24 cellular contexts compared by ENCODE assay signal in the genomic region with DNA sequence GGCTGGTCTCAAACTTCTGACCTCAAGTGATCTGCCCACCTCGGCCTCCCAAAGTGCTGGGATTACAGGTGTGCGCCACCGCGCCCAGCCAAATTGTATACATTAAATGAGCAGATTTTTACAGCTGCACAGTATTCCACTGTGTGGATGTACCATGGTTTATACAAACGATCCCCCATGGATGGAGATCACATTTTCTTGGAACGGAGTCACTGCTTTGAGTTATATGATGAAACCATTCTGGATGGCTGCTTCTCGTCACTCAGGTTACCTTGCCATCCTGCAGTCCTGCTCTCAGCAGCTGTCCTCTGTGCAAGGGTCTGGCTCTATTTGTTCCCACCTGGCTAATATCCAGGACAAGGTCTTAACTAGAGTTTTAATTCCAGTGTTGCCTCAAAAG. TPM values are rescaled to one million over a fixed set of nuclear protein-coding genes. Genes with fewer than 3 reads are reported as not detected.
DNase-seq lines count a peak whose midpoint lies in the region; FAIRE-seq and TF ChIP-seq lines count a peak whose summit lies in the region.
"Had no signal": no experiment of that assay in that cellular context is flagged by ENCODE, and none has a peak within 500 bp of the region (broad histone marks: within the 10 kb centered on the region; RNA-seq: fewer than 3 reads in every experiment).

No MANE protein-coding gene starts in this region.

- H4K20me1 ChIP-seq in astrocyte (ENCODE audit: insufficient read depth, low read length) = no peaks in the 10 kb centered on the region
- H4K20me1 ChIP-seq: BLaER1 treated with 17β-estradiol and CSF1 and Interleukin-3, amounts not matched to agents 10 nM and 100 nM had no signal

- peaks cover 2% of the 10 kb centered on the region for H3K27me3 ChIP-seq in astrocyte (ENCODE audit: insufficient read depth, low read length)
- H3K27me3 ChIP-seq in stomach = peaks cover 0 to 13% (median 0%) of the 10 kb centered on the region in 3 donors
- H3K27me3 ChIP-seq: BE2C; BLaER1 treated with 17β-estradiol and CSF1 and Interleukin-3, amounts not matched to agents 10 nM and 100 nM had no signal

- no peak overlapping the region for H3K9ac ChIP-seq in astrocyte (ENCODE audit: low read length)
- H3K9ac ChIP-seq: BLaER1 treated with 17β-estradiol and CSF1 and Interleukin-3, amounts not matched to agents 10 nM and 100 nM; GM23248 had no signal

- peaks cover 24% of the 10 kb centered on the region for H3K36me3 Mint-ChIP-seq in astrocyte (ENCODE audit: low read depth, unreplicated experiment)
- H3K36me3 Mint-ChIP-seq in osteocyte (ENCODE audit: unreplicated experiment) = peaks cover 13% of the 10 kb centered on the region
- H3K36me3 Mint-ChIP-seq: CD14-positive monocyte had no signal

- 85 to 98% (median 91%) methylated on average over 7 of the region's 7 CpGs for WGBS in stomach, 5 donors

- DNase-seq in NCI-H2171 treated with DMSO at 0.1 percent for 48 hours (lab: John Stamatoyannopoulos, UW) (peak; percentile 4), NCI-H2171 (lab: John Stamatoyannopoulos, UW) (no peak), astrocyte (ENCODE audit: low read depth) (no peak), osteocyte (ENCODE audit: extremely low spot score, unreplicated experiment) (peak; percentile 15), NCI-H146 (lab: John Stamatoyannopoulos, UW) (no peak), stomach (no peak)
- DNase-seq: 8988T; ACHN; AML-193; BE2C; CD4-positive, alpha-beta T cell; CD8-positive, alpha-beta memory T cell; DMS153; GF-D8; GM23248; H7; HCEC 1CT had no signal

- FAIRE-seq in astrocyte (lab: Jason Lieb, UNC) = no peak
- FAIRE-seq: A549, GM12892, H1 had no signal

- H3K9me3 ChIP-seq in astrocyte (ENCODE audit: insufficient read depth, low read depth, low read length) (no peaks in the 10 kb centered on the region), stomach (no peaks in the 10 kb centered on the region)
- H3K9me3 ChIP-seq: A549, BE2C had no signal

- H3K36me3 ChIP-seq in astrocyte (ENCODE audit: insufficient read depth, low read length) (peaks cover 3% of the 10 kb centered on the region), stomach (peaks cover 8 to 45% (median 42%) of the 10 kb centered on the region in 4 donors)
- H3K36me3 ChIP-seq: BE2C had no signal

- no peak for TF ChIP-seq EP300 in stomach (IDR thresholded peaks at IDR 0.05)

- H3K4me3 Mint-ChIP-seq in astrocyte (ENCODE audit: unreplicated experiment) = no peak overlapping the region
- H3K4me3 Mint-ChIP-seq in osteocyte (ENCODE audit: unreplicated experiment) = no peak overlapping the region
- H3K4me3 Mint-ChIP-seq: CD4-positive, alpha-beta T cell; CD8-positive, alpha-beta memory T cell had no signal

- intact Hi-C loops in stomach (cut with DNase I; ENCODE audit: low total_unique reads) = no loop called here

- H3K4me1 Mint-ChIP-seq in astrocyte (ENCODE audit: low read depth, unreplicated experiment) = no peaks in the 10 kb centered on the region
- H3K4me1 Mint-ChIP-seq in osteocyte (ENCODE audit: unreplicated experiment) = peaks cover 3% of the 10 kb centered on the region
- H3K4me1 Mint-ChIP-seq: CD14-positive monocyte had no signal

- no peak for TF ChIP-seq CTCF in astrocyte (IDR thresholded peaks at IDR 0.05; ENCODE audit: insufficient read depth, low read depth, low read length)
- no peak for TF ChIP-seq CTCF in osteocyte (IDR thresholded peaks at IDR 0.05)
- TF ChIP-seq CTCF in stomach (IDR thresholded peaks at IDR 0.05) = no peak

- no peak overlapping the region for H3K27ac ChIP-seq in astrocyte (ENCODE audit: low read depth, low read length)
- H3K27ac ChIP-seq in stomach = no peak overlapping the region
- H3K27ac ChIP-seq: A549; BLaER1 treated with 17β-estradiol and CSF1 and Interleukin-3, amounts not matched to agents 10 nM and 100 nM; GM23248 had no signal

- no peak for TF ChIP-seq POLR2A in stomach (IDR thresholded peaks at IDR 0.05)

- peak overlapping the region; percentile 75 for H3K27ac Mint-ChIP-seq in astrocyte (ENCODE audit: unreplicated experiment)
- H3K27ac Mint-ChIP-seq in osteocyte (ENCODE audit: unreplicated experiment) = no peak overlapping the region
- H3K27ac Mint-ChIP-seq: CD14-positive monocyte; CD4-positive, alpha-beta T cell had no signal

- H3K27me3 Mint-ChIP-seq in astrocyte (ENCODE audit: low read depth, unreplicated experiment) = peaks cover 19% of the 10 kb centered on the region
- peaks cover 20% of the 10 kb centered on the region for H3K27me3 Mint-ChIP-seq in osteocyte (ENCODE audit: unreplicated experiment)
- H3K27me3 Mint-ChIP-seq: CD4-positive, alpha-beta T cell had no signal

- no peak overlapping the region for H3K4me2 ChIP-seq in astrocyte (ENCODE audit: low read length)
- H3K4me2 ChIP-seq: A549; BLaER1 treated with 17β-estradiol and CSF1 and Interleukin-3, amounts not matched to agents 10 nM and 100 nM had no signal

- no peak overlapping the region for H2AFZ ChIP-seq in astrocyte (ENCODE audit: low read depth, low read length)
- H2AFZ ChIP-seq: GM23248 had no signal

- no peaks in the 10 kb centered on the region for H3K4me1 ChIP-seq in astrocyte (ENCODE audit: insufficient read depth, low read length)
- H3K4me1 ChIP-seq in stomach = no peaks in the 10 kb centered on the region
- H3K4me1 ChIP-seq: A549; BE2C; BLaER1 treated with 17β-estradiol and CSF1 and Interleukin-3, amounts not matched to agents 10 nM and 100 nM had no signal

- H3K4me3 ChIP-seq in astrocyte (ENCODE audit: insufficient read depth, low read depth, low read length) = no peak overlapping the region
- H3K4me3 ChIP-seq in stomach = no peak overlapping the region
- H3K4me3 ChIP-seq: A549; BLaER1 treated with 17β-estradiol and CSF1 and Interleukin-3, amounts not matched to agents 10 nM and 100 nM; GM23248 had no signal

- H3K79me2 ChIP-seq in astrocyte (ENCODE audit: insufficient read depth, low read length) = no peaks in the 10 kb centered on the region

- H3K9me3 Mint-ChIP-seq in astrocyte (ENCODE audit: unreplicated experiment) (peaks cover 4% of the 10 kb centered on the region), osteocyte (ENCODE audit: unreplicated experiment) (no peaks in the 10 kb centered on the region)

RNA-seq across cellular contexts. Expression of a gene that starts 39.1 kb away (rescaled TPM):
- total RNA-seq in astrocyte (not detected in 2 replicates), osteocyte (0.11 TPM in 1 of 2 replicates, not detected in the other), stomach (1 to 10 TPM in 1 of 5 donors, not detected in 4; 9.9 TPM)
- polyA plus RNA-seq in stomach = under 1 TPM in 2 of 3 donors, not detected in 1; 0.15 to 0.19 TPM
- total RNA-seq: CD4-positive, alpha-beta T cell; CD8-positive, alpha-beta memory T cell; Daoy; G401; GM23248 had no signal
- polyA plus RNA-seq: CD14-positive monocyte; CD8-positive, alpha-beta memory T cell; GM23248 had no signal

Comparison
In these comparisons a context has a peak if more than half of its experiments do, and no peak if none do; other contexts are left out.
1. DNase-seq: peak in NCI-H2171 treated with DMSO at 0.1 percent for 48 hours (single experiment) and osteocyte (single experiment); none in NCI-H2171 (single experiment), astrocyte (single experiment), NCI-H146 (single experiment) and stomach (single experiment).